18 cellular contexts compared by ENCODE assay signal in the genomic region with DNA sequence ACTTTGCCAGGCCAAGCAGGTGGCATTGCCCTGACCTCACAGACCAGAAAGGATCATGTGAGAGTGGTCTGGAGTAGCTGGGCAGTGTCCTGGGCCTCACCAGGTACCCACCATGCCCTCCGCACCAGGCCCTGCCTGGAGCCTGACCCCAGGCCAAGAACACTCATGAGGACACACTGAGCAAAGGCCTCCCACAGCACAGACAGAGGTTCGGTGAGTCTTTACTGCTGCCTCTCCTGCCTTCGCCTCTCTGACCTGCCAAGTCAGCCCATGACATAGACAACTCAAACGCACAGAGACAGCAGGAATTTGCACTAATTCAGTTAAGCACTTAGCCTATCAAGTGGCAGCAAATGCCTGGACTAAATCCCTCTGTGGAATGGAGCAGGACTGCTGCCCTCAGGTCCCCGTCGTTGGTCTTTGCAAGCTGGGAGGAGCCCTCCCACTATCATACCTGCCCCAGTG.
DNase-seq lines count a peak whose midpoint lies in the region; ATAC-seq and TF ChIP-seq lines count a peak whose summit lies in the region.
"Had no signal": no experiment of that assay in that cellular context is flagged by ENCODE, and none has a peak within 500 bp of the region (broad histone marks: within the 10 kb centered on the region; RNA-seq: fewer than 3 reads in every experiment).

No MANE protein-coding gene starts in this region.

- H3K4me1 Mint-ChIP-seq in activated T-helper 17 cell treated with anti-CD3 and anti-CD28 coated beads, Interleukin-2, amount 50 U/mL, for 72 hours, result no peaks in the 10 kb centered on the region
- H3K4me1 Mint-ChIP-seq: central memory CD8-positive, alpha-beta T cell had no signal

- H3K4me2 ChIP-seq in MM.1S (ENCODE audit: low read depth, low read length) (peak overlapping the region; percentile 68; the same call in 1 of the 2 replicates), smooth muscle cell (peak overlapping the region; percentile 10), PC-3 (ENCODE audit: low read length) (no peak overlapping the region)

- POLR2A ChIA-PET in PC-3 (lab: Charles Lee; ENCODE audit: unreplicated experiment), result no interaction called here

- H3K27ac ChIP-seq in MM.1S (ENCODE audit: low read length), result peak overlapping the region; percentile 34; the same call in 1 of the 2 replicates
- H3K27ac ChIP-seq in smooth muscle cell (ENCODE audit: low read depth), result peak overlapping the region; percentile 53
- H3K27ac ChIP-seq in PC-3 (ENCODE audit: low read length), result no peak overlapping the region
- H3K27ac ChIP-seq: SJSA1, transverse colon had no signal

- H3K79me2 ChIP-seq in MM.1S (ENCODE audit: low read length) (no peaks in the 10 kb centered on the region), smooth muscle cell (ENCODE audit: low read depth) (no peaks in the 10 kb centered on the region), PC-3 (ENCODE audit: low read length) (no peaks in the 10 kb centered on the region)

- H3K27me3 Mint-ChIP-seq in activated T-helper 17 cell treated with anti-CD3 and anti-CD28 coated beads, Interleukin-2, amount 50 U/mL, for 72 hours, result peaks cover 8% of the 10 kb centered on the region

- H3K9me2 ChIP-seq in MM.1S (replicated peaks; ENCODE audit: insufficient read depth, low read length) (no peaks in the 10 kb centered on the region), PC-3 (replicated peaks; ENCODE audit: low read length) (no peaks in the 10 kb centered on the region)

- peaks cover 18% of the 10 kb centered on the region for H3F3A ChIP-seq in MM.1S (ENCODE audit: insufficient read depth, low read length)
- peaks cover 27% of the 10 kb centered on the region for H3F3A ChIP-seq in smooth muscle cell (ENCODE audit: low read depth)
- no peaks in the 10 kb centered on the region for H3F3A ChIP-seq in PC-3 (ENCODE audit: low read length, unreplicated experiment)

- H3K27me3 ChIP-seq in MM.1S (replicated peaks; ENCODE audit: insufficient read depth, low read length), result no peaks in the 10 kb centered on the region
- no peaks in the 10 kb centered on the region for H3K27me3 ChIP-seq in smooth muscle cell (ENCODE audit: low read depth)
- no peaks in the 10 kb centered on the region for H3K27me3 ChIP-seq in PC-3 (ENCODE audit: low read length)
- H3K27me3 ChIP-seq: SJSA1, transverse colon had no signal

- H4K20me1 ChIP-seq in MM.1S (ENCODE audit: insufficient read depth, low read length) (no peaks in the 10 kb centered on the region), smooth muscle cell (ENCODE audit: low read depth) (no peaks in the 10 kb centered on the region), PC-3 (ENCODE audit: low read length) (no peaks in the 10 kb centered on the region)

- H3K4me3 ChIP-seq in MM.1S (ENCODE audit: low read length), result no peak overlapping the region
- H3K4me3 ChIP-seq in smooth muscle cell, result no peak overlapping the region
- no peak overlapping the region for H3K4me3 ChIP-seq in PC-3 (ENCODE audit: low read length)
- H3K4me3 ChIP-seq: SJSA1, transverse colon had no signal

- H3K9ac ChIP-seq in MM.1S (ENCODE audit: low read length) (no peak overlapping the region; the same call in 1 of the 2 replicates), smooth muscle cell (ENCODE audit: low read depth) (no peak overlapping the region), PC-3 (ENCODE audit: low read length) (no peak overlapping the region)

- H2AFZ ChIP-seq in MM.1S (ENCODE audit: low read length) (peak overlapping the region; percentile 71; the same call in 1 of the 2 replicates), smooth muscle cell (ENCODE audit: low read depth) (peak overlapping the region; percentile 19), PC-3 (ENCODE audit: low read length) (no peak overlapping the region)

- H3K4me1 ChIP-seq in MM.1S (ENCODE audit: low read length) (peaks cover 36% of the 10 kb centered on the region), smooth muscle cell (ENCODE audit: low read depth) (peaks cover 13% of the 10 kb centered on the region), PC-3 (ENCODE audit: insufficient read depth, low read length) (peaks cover 5% of the 10 kb centered on the region)
- H3K4me1 ChIP-seq: transverse colon had no signal

- H3K36me3 ChIP-seq in MM.1S (replicated peaks; ENCODE audit: insufficient read depth, low read length) (no peaks in the 10 kb centered on the region), smooth muscle cell (ENCODE audit: low read depth) (no peaks in the 10 kb centered on the region), PC-3 (ENCODE audit: low read depth, low read length) (no peaks in the 10 kb centered on the region)
- H3K36me3 ChIP-seq: SJSA1, transverse colon had no signal

- no peaks in the 10 kb centered on the region for H3K9me3 Mint-ChIP-seq in activated T-helper 17 cell treated with anti-CD3 and anti-CD28 coated beads, Interleukin-2, amount 50 U/mL, for 72 hours
- H3K9me3 Mint-ChIP-seq: activated T-cell treated with anti-CD3 and anti-CD28 coated beads, Interleukin-2, amount 50 U/mL, for 24 hours; central memory CD8-positive, alpha-beta T cell; natural killer cell treated with Interleukin-12 subunit alpha and Interleukin-12 subunit beta and Interleukin-15 and Interleukin-18, amount 100 ng/mL, for 72 hours; stimulated activated naive CD8-positive, alpha-beta T cell treated with anti-CD3 and anti-CD28 coated beads, Interleukin-15, Interleukin-2, amounts not matched to agents 100 ng/mL and 50 ng/mL, for 24 hours; T-helper 2 cell treated with Interferon-gamma antibody and Interleukin-4, amounts not matched to agents 5 μg/mL and 100 μg/mL, for 36 hours had no signal

- 29% methylated on average over 6 of the region's 6 CpGs for WGBS in smooth muscle cell (ENCODE audit: low lambda C conversion rate)

- H3K4me3 Mint-ChIP-seq in activated T-helper 17 cell treated with anti-CD3 and anti-CD28 coated beads, Interleukin-2, amount 50 U/mL, for 72 hours, result no peak overlapping the region
- H3K4me3 Mint-ChIP-seq: activated T-cell treated with anti-CD3 and anti-CD28 coated beads, Interleukin-2, amount 50 U/mL, for 24 hours; central memory CD8-positive, alpha-beta T cell; natural killer cell treated with Interleukin-12 subunit alpha and Interleukin-12 subunit beta and Interleukin-15 and Interleukin-18, amount 100 ng/mL, for 72 hours; stimulated activated naive CD8-positive, alpha-beta T cell treated with anti-CD3 and anti-CD28 coated beads, Interleukin-15, Interleukin-2, amounts not matched to agents 100 ng/mL and 50 ng/mL, for 24 hours; T-helper 2 cell treated with Interferon-gamma antibody and Interleukin-4, amounts not matched to agents 5 μg/mL and 100 μg/mL, for 36 hours had no signal

- no peaks in the 10 kb centered on the region for H3K36me3 Mint-ChIP-seq in activated T-helper 17 cell treated with anti-CD3 and anti-CD28 coated beads, Interleukin-2, amount 50 U/mL, for 72 hours (ENCODE audit: low read depth)
- H3K36me3 Mint-ChIP-seq: natural killer cell treated with Interleukin-12 subunit alpha and Interleukin-12 subunit beta and Interleukin-15 and Interleukin-18, amount 100 ng/mL, for 72 hours had no signal

- CTCF ChIA-PET in PC-3 (lab: Charles Lee), result interaction anchor here (0.6 kb wide), 1 partner anchor 53 kb away, joined by 6 read pairs; no protein-coding TSS in a partner anchor

- TF ChIP-seq CTCF in MM.1S (IDR thresholded peaks at IDR 0.05; ENCODE audit: low read length) (no peak), smooth muscle cell (IDR thresholded peaks at IDR 0.05; ENCODE audit: borderline replicate concordance, insufficient read depth, poor library complexity, severe bottlenecking) (no peak), PC-3 (conservative IDR thresholded peaks at IDR 0.05; ENCODE audit: low read depth, low read length) (no peak)

- intact Hi-C loops in PC-3 (cut with micrococcal nuclease), result no loop called here

- peak overlapping the region; percentile 2 for H3K27ac Mint-ChIP-seq in activated T-helper 17 cell treated with anti-CD3 and anti-CD28 coated beads, Interleukin-2, amount 50 U/mL, for 72 hours
- H3K27ac Mint-ChIP-seq: activated T-cell treated with anti-CD3 and anti-CD28 coated beads, Interleukin-2, amount 50 U/mL, for 24 hours; natural killer cell treated with Interleukin-12 subunit alpha and Interleukin-12 subunit beta and Interleukin-15 and Interleukin-18, amount 100 ng/mL, for 72 hours; stimulated activated naive CD8-positive, alpha-beta T cell treated with anti-CD3 and anti-CD28 coated beads, Interleukin-15, Interleukin-2, amounts not matched to agents 100 ng/mL and 50 ng/mL, for 24 hours; T-helper 2 cell treated with Interferon-gamma antibody and Interleukin-4, amounts not matched to agents 5 μg/mL and 100 μg/mL, for 36 hours had no signal

- no peak for ATAC-seq in activated T-helper 17 cell treated with anti-CD3 and anti-CD28 coated beads, Interleukin-2, amount 50 U/mL, for 72 hours (replicated peaks)
- no peak for ATAC-seq in GM18520 (IDR thresholded peaks at IDR 0.05; ENCODE audit: unreplicated experiment)
- ATAC-seq in PC-3, result no peak
- ATAC-seq: natural killer cell treated with Interleukin-12 subunit alpha and Interleukin-12 subunit beta and Interleukin-15 and Interleukin-18, amount 100 ng/mL, for 72 hours had no signal

- BruUV-seq in PC-3 (replicated peaks; lab: Mats Ljungman, UMichigan), result no TSS peak

- H3K9me3 ChIP-seq in MM.1S (replicated peaks; ENCODE audit: insufficient read depth, low read length), result no peaks in the 10 kb centered on the region
- H3K9me3 ChIP-seq in smooth muscle cell (replicated peaks; ENCODE audit: low read depth), result no peaks in the 10 kb centered on the region
- H3K9me3 ChIP-seq in PC-3 (ENCODE audit: low read length), result no peaks in the 10 kb centered on the region
- H3K9me3 ChIP-seq: SJSA1, transverse colon had no signal

- no peak for DNase-seq in MM.1S
- peak; percentile 11 for DNase-seq in kidney tubule cell (ENCODE audit: low spot score)
- no peak for DNase-seq in smooth muscle cell (lab: John Stamatoyannopoulos, UW; ENCODE audit: unreplicated experiment)
- DNase-seq in midbrain (lab: John Stamatoyannopoulos, UW), result no peak
- no peak for DNase-seq in PC-3
- DNase-seq: activated naive CD4-positive, alpha-beta T cell treated with anti-CD3 and anti-CD28 coated beads, Interleukin-2, amount 50 U/mL, for 16 hours; activated T-cell treated with anti-CD3 and anti-CD28 coated beads, Interleukin-2, amount 50 U/mL, for 24 hours; DND-41; erythroblast; stimulated activated CD4-positive, alpha-beta T cell treated with anti-CD3 and anti-CD28 coated beads, Interleukin-2, amount 100 ng/mL, for 48 hours had no signal
